24 cellular contexts compared by ENCODE assay signal in the genomic region with DNA sequence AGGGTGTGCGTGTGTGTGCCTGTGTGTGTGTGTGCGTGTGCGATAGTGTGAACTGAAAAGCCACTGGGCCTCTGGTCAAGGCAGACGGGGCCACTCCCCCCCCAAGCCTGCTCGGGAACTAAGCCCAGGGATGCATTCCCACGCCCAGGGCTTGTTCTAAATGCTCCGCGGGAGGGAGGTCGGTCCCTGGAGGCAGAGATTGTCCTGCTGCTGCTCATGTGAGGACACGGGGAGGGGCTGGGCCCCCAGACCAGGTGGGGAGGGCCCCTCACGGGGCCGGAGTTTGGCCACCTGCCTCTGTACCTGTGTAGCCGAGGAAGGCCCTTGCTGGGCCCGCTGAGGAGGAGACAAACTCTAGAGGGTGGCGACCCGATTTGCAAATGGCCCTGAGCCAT.
DNase-seq lines count a peak whose midpoint lies in the region; ATAC-seq, FAIRE-seq and TF ChIP-seq lines count a peak whose summit lies in the region.
"Had no signal": no experiment of that assay in that cellular context is flagged by ENCODE, and none has a peak within 500 bp of the region (broad histone marks: within the 10 kb centered on the region; RNA-seq: fewer than 3 reads in every experiment).

No MANE protein-coding gene starts in this region.

- H2BK12ac ChIP-seq in H1 (ENCODE audit: low read depth, low read length) = no peak overlapping the region

- H3K36me3 ChIP-seq in H1 (ENCODE audit: control insufficient read depth in 2 of 4, insufficient read depth in 4 of 4, low read length in 3 of 4) (no peaks in the 10 kb centered on the region), thoracic aorta (no peaks in the 10 kb centered on the region)
- H3K36me3 ChIP-seq: HAP-1, Peyer's patch, suprapubic skin had no signal

- TF ChIP-seq EP300 in H1 (IDR thresholded peaks at IDR 0.05; ENCODE audit: borderline replicate concordance in 1 of 2, low read depth in 2 of 2, low read length in 2 of 2) = no peak

- CTCF ChIA-PET in H1 (lab: Charles Lee; ENCODE audit: partially characterized antibody) = no interaction called here

- H3K4me1 ChIP-seq in H1 (replicated peaks in 1 of 4; ENCODE audit: control insufficient read depth in 3 of 4, insufficient read depth in 4 of 4, low read length in 3 of 4) (peaks cover 0 to 18% (median 7%) of the 10 kb centered on the region in 4 experiments; a peak in 6 of 7 replicates), thoracic aorta (ENCODE audit: control insufficient read depth in 1 of 2, low read depth in 2 of 2) (peaks cover 13 to 21% of the 10 kb centered on the region in 2 donors)
- H3K4me1 ChIP-seq: HAP-1, Peyer's patch had no signal

- no peak for DNase-seq in HTR-8/SVneo (ENCODE audit: insufficient read length, low spot score)
- DNase-seq in H1 (ENCODE audit: low read depth in 1 of 2, low spot score in 2 of 2) = peak in 1 of 2 experiments; percentile 60
- peak; percentile 61 for DNase-seq in hepatic stellate cell (ENCODE audit: low spot score)
- DNase-seq in thoracic aorta (ENCODE audit: low spot score) = no peak
- no peak for DNase-seq in RPMI8226
- no peak for DNase-seq in DMS79 treated with DMSO at 0.1 percent for 48 hours (lab: John Stamatoyannopoulos, UW)
- DNase-seq: activated CD4-positive, alpha-beta memory T cell treated with anti-CD3 and anti-CD28 coated beads, Interleukin-2, amount 10 ng/mL, durations not matched to agents 7 days and 5 days; activated CD8-positive, alpha-beta memory T cell treated with anti-CD3 and anti-CD28 coated beads, Interleukin-2, amount 50 U/mL, for 48 hours; activated effector memory CD4-positive, alpha-beta T cell treated with Interleukin-2 at 50 U/mL for 16 hours; CD8-positive, alpha-beta memory T cell; DMS153; kidney glomerular epithelial cell; NCI-H1092 treated with DMSO at 0.1 percent for 48 hours; NCI-H2029; NCI-H524 treated with DMSO at 0.1 percent for 48 hours; Peyer's patch; stimulated activated naive CD4-positive, alpha-beta T cell; T-cell had no signal

- peak; percentile 68 for FAIRE-seq in HTR-8/SVneo (lab: Jason Lieb, UNC)
- no peak for FAIRE-seq in H1 (lab: Jason Lieb, UNC)
- FAIRE-seq: astrocyte had no signal

- no peak for TF ChIP-seq POLR2A in H1 (IDR thresholded peaks at IDR 0.05; ENCODE audit: control extremely low read depth in 1 of 2, low read depth in 2 of 2, low read length in 2 of 2)

- H3K27ac ChIP-seq in H1 (ENCODE audit: low read depth, low read length) = no peak overlapping the region
- no peak overlapping the region for H3K27ac ChIP-seq in thoracic aorta
- H3K27ac ChIP-seq: suprapubic skin had no signal

- H4K20me1 ChIP-seq in H1 (replicated peaks in 1 of 2; ENCODE audit: control insufficient read depth in 1 of 2, insufficient read depth in 2 of 2, low read length in 2 of 2) = no peaks in the 10 kb centered on the region

- POLR2A ChIA-PET in H1 (lab: Charles Lee; ENCODE audit: partially characterized antibody) = no interaction called here

- no peaks in the 10 kb centered on the region for H3K23me2 ChIP-seq in H1 (ENCODE audit: low read depth, low read length)

- 0 out of 4 replicates have a peak overlapping the region, but pooled peaks of 1 of the 2 experiments have one; percentile 1 for H3K4me2 ChIP-seq in H1 (ENCODE audit: insufficient read depth in 1 of 2, low read depth in 2 of 2, low read length in 2 of 2)

- no peaks in the 10 kb centered on the region for H3K27me3 Mint-ChIP-seq in activated T-helper 17 cell treated with anti-CD3 and anti-CD28 coated beads, Interleukin-2, amount 50 U/mL, for 72 hours
- H3K27me3 Mint-ChIP-seq: activated CD4-positive, alpha-beta memory T cell treated with anti-CD3 and anti-CD28 coated beads, Interleukin-2, amount 10 ng/mL, durations not matched to agents 7 days and 5 days; CD8-positive, alpha-beta memory T cell; central memory CD8-positive, alpha-beta T cell; T-cell had no signal

- H3K4me3 ChIP-seq in H1 (ENCODE audit: extremely low read depth in 1 of 4, insufficient read depth in 2 of 4, low read depth in 3 of 4, low read length in 4 of 4) (no peak overlapping the region), thoracic aorta (peak overlapping the region; percentile 8)
- H3K4me3 ChIP-seq: HAP-1, Peyer's patch, suprapubic skin had no signal

- H3K9me3 Mint-ChIP-seq in activated T-helper 17 cell treated with anti-CD3 and anti-CD28 coated beads, Interleukin-2, amount 50 U/mL, for 72 hours = no peaks in the 10 kb centered on the region
- H3K9me3 Mint-ChIP-seq: activated CD4-positive, alpha-beta memory T cell treated with anti-CD3 and anti-CD28 coated beads, Interleukin-2, amount 10 ng/mL, durations not matched to agents 7 days and 5 days; CD8-positive, alpha-beta memory T cell; central memory CD8-positive, alpha-beta T cell; T-cell had no signal

- H2AK5ac ChIP-seq in H1 (ENCODE audit: low read depth, low read length) = 0 out of 2 replicates have a peak overlapping the region, but pooled peaks have one; percentile 39

- no peaks in the 10 kb centered on the region for H3K4me1 Mint-ChIP-seq in activated T-helper 17 cell treated with anti-CD3 and anti-CD28 coated beads, Interleukin-2, amount 50 U/mL, for 72 hours
- H3K4me1 Mint-ChIP-seq: activated CD4-positive, alpha-beta memory T cell treated with anti-CD3 and anti-CD28 coated beads, Interleukin-2, amount 10 ng/mL, durations not matched to agents 7 days and 5 days; CD8-positive, alpha-beta memory T cell; central memory CD8-positive, alpha-beta T cell; memory B cell; T-cell had no signal

- H2BK20ac ChIP-seq in H1 (ENCODE audit: low read length) = peak overlapping the region; percentile 48; the same call in 1 of the 2 replicates

- no peak overlapping the region for H3K9ac ChIP-seq in H1 (replicated peaks in 1 of 4; ENCODE audit: extremely low read depth in 1 of 4, low read depth in 3 of 4, low read length in 3 of 4)

- no peak overlapping the region for H2BK120ac ChIP-seq in H1 (replicated peaks; ENCODE audit: low read depth, low read length)

- H2AFZ ChIP-seq in H1 (ENCODE audit: low read length) = peak overlapping the region; percentile 33; the same call in 1 of the 2 replicates

- no peak overlapping the region for H3K27ac Mint-ChIP-seq in activated T-helper 17 cell treated with anti-CD3 and anti-CD28 coated beads, Interleukin-2, amount 50 U/mL, for 72 hours
- H3K27ac Mint-ChIP-seq: activated CD4-positive, alpha-beta memory T cell treated with anti-CD3 and anti-CD28 coated beads, Interleukin-2, amount 10 ng/mL, durations not matched to agents 7 days and 5 days; CD8-positive, alpha-beta memory T cell; memory B cell; T-cell had no signal

- H3K18ac ChIP-seq in H1 (ENCODE audit: extremely low read depth, low read length) = no peak overlapping the region; the same call in none of the 2 replicates

- TF ChIP-seq RAD21 in H1 (IDR thresholded peaks at IDR 0.05 in 1 of 2, conservative IDR thresholded peaks at IDR 0.05 in 1 of 2; ENCODE audit: low read depth in 2 of 2, low read length in 2 of 2) = no peak

- H3K23ac ChIP-seq in H1 (ENCODE audit: insufficient read length) = no peak overlapping the region

- H2BK5ac ChIP-seq in H1 (ENCODE audit: low read depth, low read length) = peak overlapping the region; percentile 75; the same call in 1 of the 2 replicates

- 56% methylated on average over 10 of the region's 16 CpGs; no CpG with 5 or more reads in 1 of the 2 experiments for WGBS in H1 (ENCODE audit: extremely low coverage in 1 of 2, insufficient coverage in 1 of 2, insufficient read length in 1 of 2, insufficient replicate concordance in 2 of 2, low coverage in 1 of 2, low lambda C conversion rate in 2 of 2, missing lambda C conversion rate in 1 of 2), 2 experiments

- H4K8ac ChIP-seq in H1 (ENCODE audit: extremely low read depth, insufficient read depth, low read length) = no peak overlapping the region

- H3K79me1 ChIP-seq in H1 (ENCODE audit: low read depth, low read length) = 0 out of 2 replicates have a peak, but pooled peaks cover 2% of the 10 kb centered on the region

- no peak overlapping the region for H3K56ac ChIP-seq in H1 (replicated peaks; ENCODE audit: insufficient read length, low read depth, low read length)

- H3K9me3 ChIP-seq in H1 (ENCODE audit: insufficient read depth in 2 of 2, low read depth in 1 of 2, low read length in 1 of 2) (no peaks in the 10 kb centered on the region), thoracic aorta (no peaks in the 10 kb centered on the region)
- H3K9me3 ChIP-seq: HAP-1, Peyer's patch, suprapubic skin had no signal

- H3K4ac ChIP-seq in H1 (replicated peaks; ENCODE audit: insufficient read length, low read depth, low read length) = no peak overlapping the region

- H3K4me3 Mint-ChIP-seq in activated T-helper 17 cell treated with anti-CD3 and anti-CD28 coated beads, Interleukin-2, amount 50 U/mL, for 72 hours = no peak overlapping the region
- H3K4me3 Mint-ChIP-seq: activated CD4-positive, alpha-beta memory T cell treated with anti-CD3 and anti-CD28 coated beads, Interleukin-2, amount 10 ng/mL, durations not matched to agents 7 days and 5 days; CD8-positive, alpha-beta memory T cell; central memory CD8-positive, alpha-beta T cell; memory B cell; T-cell had no signal

- H3K14ac ChIP-seq in H1 (ENCODE audit: insufficient read length) = no peak overlapping the region

- H3K36me3 Mint-ChIP-seq in activated T-helper 17 cell treated with anti-CD3 and anti-CD28 coated beads, Interleukin-2, amount 50 U/mL, for 72 hours (ENCODE audit: low read depth) = no peaks in the 10 kb centered on the region
- H3K36me3 Mint-ChIP-seq: CD8-positive, alpha-beta memory T cell; memory B cell; T-cell had no signal

- H2BK15ac ChIP-seq in H1 (ENCODE audit: low read length) = peak overlapping the region; percentile 46; the same call in 1 of the 2 replicates

- H3K79me2 ChIP-seq in H1 (ENCODE audit: control insufficient read depth in 1 of 2, insufficient read depth in 2 of 2, low read length in 2 of 2) = no peaks in the 10 kb centered on the region

- H3K27me3 ChIP-seq in H1 (replicated peaks in 1 of 4; ENCODE audit: control insufficient read depth in 3 of 4, extremely low read depth in 1 of 4, insufficient read depth in 3 of 4, low read length in 3 of 4) (no peaks in the 10 kb centered on the region; a peak in 1 of 7 replicates), thoracic aorta (replicated peaks; ENCODE audit: insufficient read depth) (no peaks in the 10 kb centered on the region)
- H3K27me3 ChIP-seq: Peyer's patch had no signal

- no peak for ATAC-seq in thoracic aorta (ENCODE audit: insufficient number of reproducible peaks, low FRiP score, low read depth)
- no peak for ATAC-seq in activated T-helper 17 cell treated with anti-CD3 and anti-CD28 coated beads, Interleukin-2, amount 50 U/mL, for 72 hours (replicated peaks)
- ATAC-seq: T-cell had no signal

- TF ChIP-seq CTCF in H1 (IDR thresholded peaks at IDR 0.05; ENCODE audit: control extremely low read depth in 1 of 3, insufficient read depth in 1 of 3, low read depth in 1 of 3, low read length in 3 of 3) (no peak), thoracic aorta (IDR thresholded peaks at IDR 0.05) (no peak)

- no peak overlapping the region for H4K91ac ChIP-seq in H1 (replicated peaks; ENCODE audit: insufficient read length, low read length)

- H4K5ac ChIP-seq in H1 (ENCODE audit: insufficient read length, low read depth, low read length) = no peak overlapping the region

TF ChIP-seq in H1, 55 proteins besides CTCF, POLR2A, EP300 and RAD21 (continues in another document):
- TF ChIP-seq POU5F1 (IDR thresholded peaks at IDR 0.05; ENCODE audit: low read depth, low read length) (no peak), SRF (IDR thresholded peaks at IDR 0.05; ENCODE audit: low read depth, low read length) (no peak), SP2 (IDR thresholded peaks at IDR 0.05; ENCODE audit: low read length) (no peak)
